1 cellular context compared by ENCODE assay signal in genomic region chr11:96334219-96334618, GRCh38.
TF ChIP-seq lines count a peak whose summit lies in the region.

No MANE protein-coding gene starts in this region.

TF ChIP-seq in GM23338, 12 proteins besides CTCF, POLR2A, EP300 and RAD21 (continued from another document):
- TF ChIP-seq, protein P1, sequence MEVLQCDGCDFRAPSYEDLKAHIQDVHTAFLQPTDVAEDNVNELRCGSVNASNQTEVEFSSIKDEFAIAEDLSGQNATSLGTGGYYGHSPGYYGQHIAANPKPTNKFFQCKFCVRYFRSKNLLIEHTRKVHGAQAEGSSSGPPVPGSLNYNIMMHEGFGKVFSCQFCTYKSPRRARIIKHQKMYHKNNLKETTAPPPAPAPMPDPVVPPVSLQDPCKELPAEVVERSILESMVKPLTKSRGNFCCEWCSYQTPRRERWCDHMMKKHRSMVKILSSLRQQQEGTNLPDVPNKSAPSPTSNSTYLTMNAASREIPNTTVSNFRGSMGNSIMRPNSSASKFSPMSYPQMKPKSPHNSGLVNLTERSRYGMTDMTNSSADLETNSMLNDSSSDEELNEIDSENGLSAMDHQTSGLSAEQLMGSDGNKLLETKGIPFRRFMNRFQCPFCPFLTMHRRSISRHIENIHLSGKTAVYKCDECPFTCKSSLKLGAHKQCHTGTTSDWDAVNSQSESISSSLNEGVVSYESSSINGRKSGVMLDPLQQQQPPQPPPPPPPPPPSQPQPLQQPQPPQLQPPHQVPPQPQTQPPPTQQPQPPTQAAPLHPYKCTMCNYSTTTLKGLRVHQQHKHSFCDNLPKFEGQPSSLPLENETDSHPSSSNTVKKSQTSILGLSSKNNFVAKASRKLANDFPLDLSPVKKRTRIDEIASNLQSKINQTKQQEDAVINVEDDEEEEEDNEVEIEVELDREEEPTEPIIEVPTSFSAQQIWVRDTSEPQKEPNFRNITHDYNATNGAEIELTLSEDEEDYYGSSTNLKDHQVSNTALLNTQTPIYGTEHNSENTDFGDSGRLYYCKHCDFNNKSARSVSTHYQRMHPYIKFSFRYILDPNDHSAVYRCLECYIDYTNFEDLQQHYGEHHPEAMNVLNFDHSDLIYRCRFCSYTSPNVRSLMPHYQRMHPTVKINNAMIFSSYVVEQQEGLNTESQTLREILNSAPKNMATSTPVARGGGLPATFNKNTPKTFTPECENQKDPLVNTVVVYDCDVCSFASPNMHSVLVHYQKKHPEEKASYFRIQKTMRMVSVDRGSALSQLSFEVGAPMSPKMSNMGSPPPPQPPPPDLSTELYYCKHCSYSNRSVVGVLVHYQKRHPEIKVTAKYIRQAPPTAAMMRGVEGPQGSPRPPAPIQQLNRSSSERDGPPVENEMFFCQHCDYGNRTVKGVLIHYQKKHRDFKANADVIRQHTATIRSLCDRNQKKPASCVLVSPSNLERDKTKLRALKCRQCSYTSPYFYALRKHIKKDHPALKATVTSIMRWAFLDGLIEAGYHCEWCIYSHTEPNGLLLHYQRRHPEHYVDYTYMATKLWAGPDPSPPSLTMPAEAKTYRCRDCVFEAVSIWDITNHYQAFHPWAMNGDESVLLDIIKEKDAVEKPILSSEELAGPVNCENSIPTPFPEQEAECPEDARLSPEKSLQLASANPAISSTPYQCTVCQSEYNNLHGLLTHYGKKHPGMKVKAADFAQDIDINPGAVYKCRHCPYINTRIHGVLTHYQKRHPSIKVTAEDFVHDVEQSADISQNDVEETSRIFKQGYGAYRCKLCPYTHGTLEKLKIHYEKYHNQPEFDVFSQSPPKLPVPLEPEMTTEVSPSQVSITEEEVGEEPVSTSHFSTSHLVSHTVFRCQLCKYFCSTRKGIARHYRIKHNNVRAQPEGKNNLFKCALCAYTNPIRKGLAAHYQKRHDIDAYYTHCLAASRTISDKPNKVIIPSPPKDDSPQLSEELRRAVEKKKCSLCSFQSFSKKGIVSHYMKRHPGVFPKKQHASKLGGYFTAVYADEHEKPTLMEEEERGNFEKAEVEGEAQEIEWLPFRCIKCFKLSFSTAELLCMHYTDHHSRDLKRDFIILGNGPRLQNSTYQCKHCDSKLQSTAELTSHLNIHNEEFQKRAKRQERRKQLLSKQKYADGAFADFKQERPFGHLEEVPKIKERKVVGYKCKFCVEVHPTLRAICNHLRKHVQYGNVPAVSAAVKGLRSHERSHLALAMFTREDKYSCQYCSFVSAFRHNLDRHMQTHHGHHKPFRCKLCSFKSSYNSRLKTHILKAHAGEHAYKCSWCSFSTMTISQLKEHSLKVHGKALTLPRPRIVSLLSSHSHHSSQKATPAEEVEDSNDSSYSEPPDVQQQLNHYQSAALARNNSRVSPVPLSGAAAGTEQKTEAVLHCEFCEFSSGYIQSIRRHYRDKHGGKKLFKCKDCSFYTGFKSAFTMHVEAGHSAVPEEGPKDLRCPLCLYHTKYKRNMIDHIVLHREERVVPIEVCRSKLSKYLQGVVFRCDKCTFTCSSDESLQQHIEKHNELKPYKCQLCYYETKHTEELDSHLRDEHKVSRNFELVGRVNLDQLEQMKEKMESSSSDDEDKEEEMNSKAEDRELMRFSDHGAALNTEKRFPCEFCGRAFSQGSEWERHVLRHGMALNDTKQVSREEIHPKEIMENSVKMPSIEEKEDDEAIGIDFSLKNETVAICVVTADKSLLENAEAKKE (CRISPR knock-in tag; IDR thresholded peaks at IDR 0.05), result no peak
- TF ChIP-seq CREB1 (CRISPR knock-in tag; IDR thresholded peaks at IDR 0.05; ENCODE audit: low read depth), result no peak
- no peak for TF ChIP-seq NANOG (IDR thresholded peaks at IDR 0.05; ENCODE audit: borderline replicate concordance)
- no peak for TF ChIP-seq ZNF114 (CRISPR knock-in tag; IDR thresholded peaks at IDR 0.05)
- no peak for TF ChIP-seq ZNF331 (CRISPR knock-in tag; IDR thresholded peaks at IDR 0.05; ENCODE audit: low read depth)
